1 cellular context compared by ENCODE assay signal in the genomic region with DNA sequence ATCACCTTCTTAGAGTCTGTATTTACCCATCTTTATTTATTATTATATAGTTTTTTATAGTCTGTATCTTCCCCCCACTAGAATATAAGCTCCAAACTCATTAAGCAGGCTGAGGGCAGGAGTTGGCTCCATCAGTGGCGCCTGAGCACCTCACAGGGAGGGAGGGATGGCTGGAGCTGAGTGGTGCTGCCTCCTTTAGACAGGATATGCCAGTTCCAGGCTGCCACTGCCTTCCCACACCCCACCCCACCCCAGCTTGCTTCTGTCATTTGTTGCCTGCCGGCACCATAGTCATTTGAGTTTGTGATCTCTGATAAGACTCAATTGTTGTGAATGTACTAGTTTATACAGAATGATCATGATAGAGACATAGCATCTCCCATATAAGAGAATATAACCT.
TF ChIP-seq lines count a peak whose summit lies in the region.

No MANE protein-coding gene starts in this region.

TF ChIP-seq in WTC11, 78 proteins besides CTCF, POLR2A, EP300 and RAD21 (continued from another document):
- TF ChIP-seq ZNF317 (CRISPR knock-in tag; IDR thresholded peaks at IDR 0.05; ENCODE audit: borderline replicate concordance, low read depth) (no peak), ATF1 (CRISPR knock-in tag; IDR thresholded peaks at IDR 0.05) (no peak), MYBL2 (CRISPR knock-in tag; IDR thresholded peaks at IDR 0.05) (no peak)
- TF ChIP-seq, protein P1, sequence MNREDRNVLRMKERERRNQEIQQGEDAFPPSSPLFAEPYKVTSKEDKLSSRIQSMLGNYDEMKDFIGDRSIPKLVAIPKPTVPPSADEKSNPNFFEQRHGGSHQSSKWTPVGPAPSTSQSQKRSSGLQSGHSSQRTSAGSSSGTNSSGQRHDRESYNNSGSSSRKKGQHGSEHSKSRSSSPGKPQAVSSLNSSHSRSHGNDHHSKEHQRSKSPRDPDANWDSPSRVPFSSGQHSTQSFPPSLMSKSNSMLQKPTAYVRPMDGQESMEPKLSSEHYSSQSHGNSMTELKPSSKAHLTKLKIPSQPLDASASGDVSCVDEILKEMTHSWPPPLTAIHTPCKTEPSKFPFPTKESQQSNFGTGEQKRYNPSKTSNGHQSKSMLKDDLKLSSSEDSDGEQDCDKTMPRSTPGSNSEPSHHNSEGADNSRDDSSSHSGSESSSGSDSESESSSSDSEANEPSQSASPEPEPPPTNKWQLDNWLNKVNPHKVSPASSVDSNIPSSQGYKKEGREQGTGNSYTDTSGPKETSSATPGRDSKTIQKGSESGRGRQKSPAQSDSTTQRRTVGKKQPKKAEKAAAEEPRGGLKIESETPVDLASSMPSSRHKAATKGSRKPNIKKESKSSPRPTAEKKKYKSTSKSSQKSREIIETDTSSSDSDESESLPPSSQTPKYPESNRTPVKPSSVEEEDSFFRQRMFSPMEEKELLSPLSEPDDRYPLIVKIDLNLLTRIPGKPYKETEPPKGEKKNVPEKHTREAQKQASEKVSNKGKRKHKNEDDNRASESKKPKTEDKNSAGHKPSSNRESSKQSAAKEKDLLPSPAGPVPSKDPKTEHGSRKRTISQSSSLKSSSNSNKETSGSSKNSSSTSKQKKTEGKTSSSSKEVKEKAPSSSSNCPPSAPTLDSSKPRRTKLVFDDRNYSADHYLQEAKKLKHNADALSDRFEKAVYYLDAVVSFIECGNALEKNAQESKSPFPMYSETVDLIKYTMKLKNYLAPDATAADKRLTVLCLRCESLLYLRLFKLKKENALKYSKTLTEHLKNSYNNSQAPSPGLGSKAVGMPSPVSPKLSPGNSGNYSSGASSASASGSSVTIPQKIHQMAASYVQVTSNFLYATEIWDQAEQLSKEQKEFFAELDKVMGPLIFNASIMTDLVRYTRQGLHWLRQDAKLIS (CRISPR knock-in tag; IDR thresholded peaks at IDR 0.05; ENCODE audit: borderline replicate concordance) = no peak
